ENCODE assay signal across 22 cellular contexts in genomic region chr1:74388855-74389254, GRCh38.
"Had no signal": no experiment of that assay in that cellular context is flagged by ENCODE, and none has a peak within 500 bp of the region (broad histone marks: within the 10 kb centered on the region; RNA-seq: fewer than 3 reads in every experiment).

No MANE protein-coding gene starts in this region.

- DNase-seq: activated CD4-positive, alpha-beta memory T cell treated with anti-CD3 and anti-CD28 coated beads for 36 hours; activated CD4-positive, alpha-beta T cell treated with anti-CD3 and anti-CD28 coated beads, Interleukin-2, amount 10 ng/mL, durations not matched to agents 7 days and 5 days; activated CD4-positive, CD25-positive, alpha-beta regulatory T cell; activated CD8-positive, alpha-beta memory T cell treated with anti-CD3 and anti-CD28 coated beads for 24 hours; activated effector memory CD4-positive, alpha-beta T cell treated with anti-CD3 and anti-CD28 coated beads, Interleukin-2, amount 50 U/mL, for 16 hours; activated naive CD4-positive, alpha-beta T cell treated with Interleukin-2 at 50 U/mL for 16 hours; activated T-cell treated with anti-CD3 and anti-CD28 coated beads, Interleukin-2, amount 50 U/mL, for 4 hours; amygdala; Karpas-422; MM.1S; NCI-H1105; NCI-H1436; NCI-H187; NCI-H2081; NCI-H446; NCI-H524; SIG-M5; T-cell; T-helper 2 cell had no signal

- H3K27ac ChIP-seq: VCaP had no signal

- H3K4me3 ChIP-seq: K562 had no signal

- ATAC-seq: activated naive CD4-positive, alpha-beta T cell treated with anti-CD3 and anti-CD28 coated beads, Interleukin-2, amount 50 U/mL, for 72 hours; activated T-cell treated with anti-CD3 and anti-CD28 coated beads, Interleukin-2, amount 50 U/mL, for 4 hours; K562; T-cell had no signal
